Comparison of ENCODE assay signal across 19 cellular contexts in genomic region chr12:115481141-115481540, GRCh38.
DNase-seq lines count a peak whose midpoint lies in the region; ATAC-seq and TF ChIP-seq lines count a peak whose summit lies in the region.
"Had no signal": no experiment of that assay in that cellular context is flagged by ENCODE, and none has a peak within 500 bp of the region (broad histone marks: within the 10 kb centered on the region; RNA-seq: fewer than 3 reads in every experiment).

No MANE protein-coding gene starts in this region.

- H3K4me1 ChIP-seq in RWPE2 (ENCODE audit: insufficient read depth, poor library complexity, severe bottlenecking), result no peaks in the 10 kb centered on the region
- H3K4me1 ChIP-seq in upper lobe of left lung, result no peaks in the 10 kb centered on the region

- TF ChIP-seq CTCF in GM12865 (IDR thresholded peaks at IDR 0.05; ENCODE audit: insufficient read depth, low read depth, low read length, missing control alignments) (peak; percentile 7), RWPE2 (IDR thresholded peaks at IDR 0.05; ENCODE audit: poor library complexity, severe bottlenecking) (no peak), upper lobe of left lung (IDR thresholded peaks at IDR 0.05) (no peak)

- H3K4me3 ChIP-seq in GM12865 (ENCODE audit: low read depth, low read length), result no peak overlapping the region
- H3K4me3 ChIP-seq in RWPE2 (ENCODE audit: severe bottlenecking), result no peak overlapping the region
- no peak overlapping the region for H3K4me3 ChIP-seq in upper lobe of left lung

- H3K9me3 ChIP-seq in RWPE2 (ENCODE audit: severe bottlenecking) (no peaks in the 10 kb centered on the region), upper lobe of left lung (no peaks in the 10 kb centered on the region)

- H3K27me3 ChIP-seq in RWPE2 (ENCODE audit: insufficient read depth, poor library complexity, severe bottlenecking) (no peaks in the 10 kb centered on the region), upper lobe of left lung (no peaks in the 10 kb centered on the region)

- WGBS in upper lobe of left lung, 2 donors, result 82 to 85% methylated on average over 2 of the region's 2 CpGs

- TF ChIP-seq EP300 in upper lobe of left lung (IDR thresholded peaks at IDR 0.05), result no peak

- DNase-seq in GM12865 (ENCODE audit: low read depth), result peak; percentile 84
- no peak for DNase-seq in RWPE2 (ENCODE audit: low spot score)
- no peak for DNase-seq in NCI-H1092 treated with DMSO at 0.1 percent for 48 hours (lab: John Stamatoyannopoulos, UW)
- no peak for DNase-seq in upper lobe of left lung
- no peak for DNase-seq in cortex of kidney (lab: John Stamatoyannopoulos, UW)
- DNase-seq: activated CD4-positive, alpha-beta T cell treated with anti-CD3 and anti-CD28 coated beads, Interleukin-2, amount 50 U/mL, for 1 hour; amygdala; left ventricle myocardium superior; naive thymus-derived CD8-positive, alpha-beta T cell; NCI-H187; NCI-H82; Right ventricle myocardium superior; stimulated activated CD4-positive, alpha-beta T cell treated with anti-CD3 and anti-CD28 coated beads, Interleukin-2, amount 100 ng/mL, for 24 hours; stimulated activated CD8-positive, alpha-beta memory T cell treated with anti-CD3 and anti-CD28 coated beads, Interleukin-4, amount 100 ng/mL, for 48 hours; T-helper 9 cell; trophoblast cell had no signal

- H3K27ac ChIP-seq in RWPE2 (ENCODE audit: poor library complexity, severe bottlenecking), result no peak overlapping the region
- no peak overlapping the region for H3K27ac ChIP-seq in upper lobe of left lung

- TF ChIP-seq POLR2A in upper lobe of left lung (IDR thresholded peaks at IDR 0.05), result no peak

- ATAC-seq in GM19395 (IDR thresholded peaks at IDR 0.05; ENCODE audit: unreplicated experiment) (peak; percentile 90), HG02870 (IDR thresholded peaks at IDR 0.05; ENCODE audit: unreplicated experiment) (peak; percentile 75), RWPE2 (ENCODE audit: low read depth) (0 out of 3 replicates have a peak, but pooled peaks have one; percentile 33), upper lobe of left lung (ENCODE audit: low FRiP score in 2 of 2) (no peak), GM18873 (IDR thresholded peaks at IDR 0.05; ENCODE audit: low FRiP score, unreplicated experiment) (no peak)
- ATAC-seq: left ventricle myocardium superior; naive thymus-derived CD8-positive, alpha-beta T cell had no signal

- H3K36me3 ChIP-seq in RWPE2 (ENCODE audit: low read depth) (no peaks in the 10 kb centered on the region), upper lobe of left lung (no peaks in the 10 kb centered on the region)

Comparison
In these comparisons a context has a peak if more than half of its experiments do, and no peak if none do; other contexts are left out.
1. ATAC-seq: peak in GM19395 (single experiment), HG02870 (single experiment) and RWPE2 (single experiment); none in upper lobe of left lung (0 of 2) and GM18873 (single experiment).